In the genomic region with DNA sequence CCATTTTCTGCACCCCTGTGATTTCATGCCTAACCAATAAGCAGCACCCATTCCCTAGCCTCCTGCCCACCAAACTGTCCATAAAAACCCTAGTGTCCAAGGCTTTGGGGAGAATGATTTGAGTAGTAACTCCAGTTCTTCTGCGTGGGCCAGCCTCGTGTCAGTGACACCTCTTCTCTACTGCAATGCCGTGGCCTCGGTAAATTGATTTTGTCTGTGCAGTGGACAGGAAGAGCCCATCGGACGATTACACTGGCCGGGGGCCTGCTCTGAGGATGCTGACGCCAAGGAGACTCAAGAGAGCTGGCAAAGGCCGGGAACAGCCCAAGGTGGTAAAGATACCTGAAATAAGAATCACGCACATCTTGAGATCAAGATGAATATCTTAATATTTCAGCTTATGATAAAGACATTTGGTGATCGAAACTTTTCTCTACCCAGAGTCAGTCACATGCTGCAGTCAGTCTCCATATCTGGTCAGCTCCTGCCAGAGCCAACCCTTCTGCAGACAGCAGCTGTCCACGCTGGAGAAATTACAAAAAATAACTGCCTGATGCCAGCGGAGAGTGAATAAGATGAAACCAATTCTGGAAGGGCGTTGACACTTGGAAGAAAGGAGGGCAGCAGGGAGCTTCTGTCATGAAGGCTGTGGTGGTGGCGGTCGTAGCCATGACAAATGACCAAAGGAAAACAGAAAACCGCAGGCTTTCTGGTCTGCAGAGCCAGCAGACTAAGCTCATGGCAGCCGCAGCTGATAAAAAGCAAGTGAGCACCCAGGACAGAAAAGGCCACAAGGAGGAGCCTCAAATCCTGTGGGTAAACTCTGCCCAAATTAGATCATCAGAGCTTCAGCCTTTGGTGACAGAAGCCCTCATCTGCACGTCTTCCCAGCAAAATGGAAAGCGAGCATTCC, we compare ENCODE assay signal across 8 cellular contexts. TPM values are rescaled to one million over a fixed set of nuclear protein-coding genes. Genes with fewer than 3 reads are reported as not detected.
DNase-seq lines count a peak whose midpoint lies in the region; ATAC-seq and TF ChIP-seq lines count a peak whose summit lies in the region.

No MANE protein-coding gene starts in this region.

- DNase-seq in BJ (ENCODE audit: low read depth) (no peak), erythroblast (lab: John Stamatoyannopoulos, UW) (peak; percentile 40 to 47), sciatic nerve (ENCODE audit: low spot score) (peak; percentile 34)
- no peak for DNase-seq in stimulated activated CD4-positive, alpha-beta T cell treated with anti-CD3 and anti-CD28 coated beads, Interleukin-4, amount 100 ng/mL, for 1 hour

- no peaks in the 10 kb centered on the region for H3K9me3 ChIP-seq in OCI-LY1 (ENCODE audit: low read length)

- POLR2A ChIA-PET in BJ (lab: Charles Lee), result no interaction called here

- TF ChIP-seq CTCF in BJ (IDR thresholded peaks at IDR 0.05; ENCODE audit: insufficient read depth, low read depth, low read length), result peak; percentile 4; the same call in 1 of the 2 replicates
- peak; percentile 49 for TF ChIP-seq CTCF in OCI-LY1 (IDR thresholded peaks at IDR 0.05; ENCODE audit: low read length)

- H4K20me1 ChIP-seq in OCI-LY1 (ENCODE audit: insufficient read depth, low read length), result no peaks in the 10 kb centered on the region

- no peak overlapping the region for H3K9ac ChIP-seq in OCI-LY1 (ENCODE audit: low read length)

- peak; percentile 41 for ATAC-seq in GM21381 (IDR thresholded peaks at IDR 0.05; ENCODE audit: unreplicated experiment)
- no peak for ATAC-seq in sciatic nerve
- no peak for ATAC-seq in GM21447 (IDR thresholded peaks at IDR 0.05; ENCODE audit: unreplicated experiment)
- no peak for ATAC-seq in HG03139 (IDR thresholded peaks at IDR 0.05; ENCODE audit: unreplicated experiment)

- H3K4me1 ChIP-seq in OCI-LY1 (ENCODE audit: insufficient read depth, low read length, severe bottlenecking), result peaks cover 62% of the 10 kb centered on the region

- H3K27ac ChIP-seq in OCI-LY1 (ENCODE audit: low read depth, low read length, poor library complexity, severe bottlenecking), result no peak overlapping the region

- intact Hi-C loops in sciatic nerve (cut with DNase I), result no loop called here

- H3K36me3 ChIP-seq in BJ (ENCODE audit: control insufficient read depth, insufficient read depth, low read length) (no peaks in the 10 kb centered on the region), OCI-LY1 (ENCODE audit: insufficient read depth, low read length) (no peaks in the 10 kb centered on the region)

- H3K4me2 ChIP-seq in OCI-LY1 (ENCODE audit: low read length), result no peak overlapping the region

- TF ChIP-seq POLR2A in erythroblast (IDR thresholded peaks at IDR 0.05; ENCODE audit: low read length), result no peak

- H3K27me3 ChIP-seq in BJ (ENCODE audit: control insufficient read depth, insufficient read depth, low read length) (no peaks in the 10 kb centered on the region), OCI-LY1 (ENCODE audit: insufficient read depth, low read length) (no peaks in the 10 kb centered on the region)

- H3K9me2 ChIP-seq in OCI-LY1 (ENCODE audit: low read depth, low read length), result no peaks in the 10 kb centered on the region

- H3K4me3 ChIP-seq in BJ (ENCODE audit: low read depth, low read length) (no peak overlapping the region), OCI-LY1 (ENCODE audit: low read depth, low read length, poor library complexity, severe bottlenecking) (no peak overlapping the region)

- no peak overlapping the region for H2AFZ ChIP-seq in OCI-LY1 (ENCODE audit: low read length)

- H3K79me2 ChIP-seq in OCI-LY1 (ENCODE audit: insufficient read depth, low read length), result no peaks in the 10 kb centered on the region

- no peaks in the 10 kb centered on the region for H3F3A ChIP-seq in OCI-LY1 (ENCODE audit: insufficient read depth, low read length)

- CTCF ChIA-PET in BJ (lab: Yijun Ruan, JAX), result interaction anchor here (0.9 kb wide), 1 partner anchor 66 kb away, joined by 3 read pairs; no protein-coding TSS in a partner anchor

RNA-seq across cellular contexts. Expression of gene RSPH1, which starts 29.1 kb away (rescaled TPM):
- 0.06 and 0.11 TPM in 2 replicates for polyA plus RNA-seq in BJ (2011; rRNA removed)
- not detected in 2 replicates for polyA minus RNA-seq in BJ (2011; rRNA and poly(A)+ RNA removed)
- 0.58 TPM for total RNA-seq in sciatic nerve

RNA-seq across cellular contexts. Expression of gene SLC37A1, which starts 46.7 kb away (rescaled TPM):
- polyA plus RNA-seq in BJ (2011; rRNA removed), result 0.49 and 0.88 TPM in 2 replicates
- 0.28 and 0.57 TPM in 2 replicates for polyA minus RNA-seq in BJ (2011; rRNA and poly(A)+ RNA removed)
- total RNA-seq in sciatic nerve, result 7.4 TPM

Comparison
In these comparisons a context has a peak if more than half of its experiments do, and no peak if none do; other contexts are left out.
1. DNase-seq: peak in erythroblast (2 of 2) and sciatic nerve (single experiment); none in BJ (single experiment) and stimulated activated CD4-positive, alpha-beta T cell treated with anti-CD3 and anti-CD28 coated beads, Interleukin-4, amount 100 ng/mL, for 1 hour (single experiment).